Comparison of ENCODE assay signal across 28 cellular contexts in the genomic region with DNA sequence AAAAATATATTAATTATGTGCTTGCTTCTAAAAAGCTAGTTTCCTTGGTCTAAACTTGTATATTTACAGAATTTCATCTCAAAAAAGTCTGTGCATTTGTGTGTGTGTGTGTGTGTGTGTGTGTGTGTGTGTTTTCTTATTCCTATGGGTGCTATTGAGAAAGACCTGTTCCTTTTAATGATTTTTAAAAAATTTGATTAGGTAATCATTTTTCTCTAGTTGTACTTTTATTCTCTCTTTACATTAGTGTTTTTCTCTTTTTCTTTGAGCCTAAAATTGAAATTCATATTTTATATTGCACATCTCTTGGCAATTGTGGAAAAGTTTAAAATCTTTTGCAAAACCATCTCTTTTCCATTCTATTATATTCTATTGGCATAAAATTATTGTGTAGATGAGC.
"Had no signal": no experiment of that assay in that cellular context is flagged by ENCODE, and none has a peak within 500 bp of the region (broad histone marks: within the 10 kb centered on the region; RNA-seq: fewer than 3 reads in every experiment).

No MANE protein-coding gene starts in this region.

- FAIRE-seq: colon, endometrium, endothelial cell of umbilical vein, frontal cortex had no signal

- H2AFZ ChIP-seq: hepatocyte had no signal

- H3K36me3 ChIP-seq: colonic mucosa, esophagus muscularis mucosa, esophagus squamous epithelium, gastrocnemius medialis, gastroesophageal sphincter, heart left ventricle, heart right ventricle had no signal

- DNase-seq: colonic mucosa; cortex of kidney; dermis blood vessel endothelial cell; dorsolateral prefrontal cortex; effector CD4-positive, alpha-beta T cell; effector CD8-positive, alpha-beta T cell; effector memory CD4-positive, alpha-beta T cell; effector memory CD8-positive, alpha-beta T cell; endodermal cell; erythroblast; esophagus squamous epithelium; foreskin fibroblast; foreskin keratinocyte; foreskin melanocyte; gastrocnemius medialis; glutamatergic neuron; heart left ventricle; heart right ventricle had no signal

- H3K9me3 ChIP-seq: colonic mucosa, esophagus muscularis mucosa, gastrocnemius medialis, gastroesophageal sphincter had no signal

- H3K4me1 ChIP-seq: colonic mucosa, esophagus muscularis mucosa, esophagus squamous epithelium, foreskin keratinocyte, gastrocnemius medialis, gastroesophageal sphincter, heart left ventricle, heart right ventricle had no signal

- H3K79me2 ChIP-seq: hepatocyte had no signal

- H3K4me2 ChIP-seq: hepatocyte had no signal

- H3K27ac ChIP-seq: colonic mucosa, coronary artery, dorsolateral prefrontal cortex, epithelial cell of prostate, esophagus muscularis mucosa, esophagus squamous epithelium, foreskin keratinocyte, gastrocnemius medialis, gastroesophageal sphincter, heart left ventricle, heart right ventricle, hepatocyte had no signal

- ATAC-seq: effector memory CD8-positive, alpha-beta T cell; esophagus mucosa; foreskin keratinocyte; gastrocnemius medialis; gastroesophageal sphincter; heart left ventricle; heart right ventricle had no signal

- H3K4me3 ChIP-seq: colonic mucosa, coronary artery, dorsolateral prefrontal cortex, esophagus muscularis mucosa, esophagus squamous epithelium, gastrocnemius medialis, gastroesophageal sphincter, heart left ventricle, heart right ventricle, hepatocyte had no signal

- H3K27me3 ChIP-seq: colonic mucosa, esophagus muscularis mucosa, esophagus squamous epithelium, foreskin keratinocyte, gastrocnemius medialis, gastroesophageal sphincter, heart left ventricle, heart right ventricle, hepatocyte had no signal
